20 cellular contexts compared by ENCODE assay signal in the genomic region with DNA sequence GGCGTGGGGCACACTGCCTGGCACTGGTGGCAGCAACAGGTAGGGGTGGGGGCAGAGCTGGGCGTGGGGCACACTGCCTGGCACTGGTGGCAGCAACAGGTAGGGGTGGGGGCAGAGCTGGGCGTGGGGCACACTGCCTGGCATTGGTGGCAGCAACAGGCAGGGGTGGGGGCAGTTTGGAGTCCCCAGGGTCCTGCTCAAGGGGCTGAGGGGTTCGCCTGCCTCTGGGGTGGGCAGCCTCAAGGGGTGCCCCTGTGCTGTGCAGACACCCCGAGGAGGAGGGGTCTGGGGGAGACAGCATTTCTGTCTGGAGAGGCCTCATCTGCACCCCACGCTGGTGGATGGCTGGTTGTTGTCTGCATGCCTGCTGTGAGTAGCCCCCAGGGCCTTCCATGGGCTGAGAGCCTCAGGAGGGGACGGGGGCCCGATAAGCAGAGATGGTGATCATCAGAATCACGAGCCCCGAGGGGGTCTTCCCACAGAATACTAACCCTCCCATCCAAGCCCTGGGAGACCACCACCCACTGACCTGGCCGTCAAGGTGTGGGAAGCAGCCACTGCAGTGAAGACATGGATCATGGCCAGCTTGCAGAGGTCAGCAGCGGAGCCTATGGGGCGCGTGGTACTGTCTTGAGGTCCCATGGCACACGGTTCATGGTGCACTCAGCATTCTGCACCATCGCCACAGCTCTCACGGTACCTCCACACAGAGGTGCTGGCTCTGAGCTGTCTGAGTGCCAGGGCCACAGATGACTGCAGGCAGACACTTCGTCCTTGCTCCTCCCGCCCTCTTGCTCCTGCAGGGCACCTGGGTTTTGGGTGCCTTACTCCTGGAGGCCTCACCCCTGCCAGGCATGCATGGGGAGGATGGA. TPM values are rescaled to one million over a fixed set of nuclear protein-coding genes. Genes with fewer than 3 reads are reported as not detected.
DNase-seq lines count a peak whose midpoint lies in the region; ATAC-seq and TF ChIP-seq lines count a peak whose summit lies in the region.
"Had no signal": no experiment of that assay in that cellular context is flagged by ENCODE, and none has a peak within 500 bp of the region (broad histone marks: within the 10 kb centered on the region; RNA-seq: fewer than 3 reads in every experiment).

No MANE protein-coding gene starts in this region.

- no peak overlapping the region for H4K8ac ChIP-seq in neuronal stem cell (ENCODE audit: low read depth, low read length)

- no peak for TF ChIP-seq CTCF in type B pancreatic cell (conservative IDR thresholded peaks at IDR 0.05)

- no peak for TF ChIP-seq POLR2A in GM18505 (IDR thresholded peaks at IDR 0.05; ENCODE audit: borderline replicate concordance, extremely low read depth, insufficient read depth, insufficient read length)

- DNase-seq in activated effector memory CD4-positive, alpha-beta T cell treated with anti-CD3 and anti-CD28 coated beads, Interleukin-2, amount 50 U/mL, for 16 hours = peak; percentile 58
- DNase-seq in activated effector memory CD4-positive, alpha-beta T cell treated with Interleukin-2 at 50 U/mL for 16 hours = no peak
- peak; percentile 9 for DNase-seq in activated naive CD4-positive, alpha-beta T cell treated with anti-CD3 and anti-CD28 coated beads, Interleukin-2, amount 50 U/mL, for 16 hours
- no peak for DNase-seq in neuronal stem cell (ENCODE audit: low spot score)
- DNase-seq in type B pancreatic cell (ENCODE audit: extremely low spot score, unreplicated experiment) = peak; percentile 63
- DNase-seq in NAMALWA (ENCODE audit: low spot score) = no peak
- no peak for DNase-seq in SW480 (ENCODE audit: low spot score)
- DNase-seq: activated CD4-positive, alpha-beta T cell treated with anti-CD3 and anti-CD28 coated beads, Interleukin-2, amount 50 U/mL, for 4 hours; colonic mucosa; NCI-H2227 treated with DMSO at 0.1 percent for 48 hours; NCI-H82; PC-3; substantia nigra; T-helper 2 cell had no signal

- H3K4ac ChIP-seq in neuronal stem cell (ENCODE audit: low read length) = no peak overlapping the region

- H3K4me1 ChIP-seq in neuronal stem cell (ENCODE audit: control insufficient read depth in 2 of 2, insufficient read depth in 1 of 2, low read depth in 1 of 2, low read length in 2 of 2) = peaks cover 0 to 11% of the 10 kb centered on the region in 2 donors
- H3K4me1 ChIP-seq: colonic mucosa, neural progenitor cell had no signal

- H3K4me3 Mint-ChIP-seq in type B pancreatic cell = no peak overlapping the region
- H3K4me3 Mint-ChIP-seq: activated T-helper 1 cell treated with anti-CD3 and anti-CD28 coated beads, Interleukin-12 subunit alpha, Interleukin-12 subunit beta, Interleukin-2, Interleukin-4 antibody, amounts not matched to agents 30 ng/mL and 10 ng/mL and 1 ng/mL, durations not matched to agents 14 hours and 24 hours and 36 hours; neural progenitor cell had no signal

- H3K9me3 ChIP-seq in neuronal stem cell (replicated peaks in 1 of 2; ENCODE audit: control insufficient read depth in 2 of 2, insufficient read depth in 1 of 2, low read depth in 1 of 2, low read length in 2 of 2) = no peaks in the 10 kb centered on the region
- H3K9me3 ChIP-seq: colonic mucosa had no signal

- no peak overlapping the region for H2AK5ac ChIP-seq in neuronal stem cell (ENCODE audit: low read depth, low read length)

- H3K27me3 Mint-ChIP-seq in type B pancreatic cell = peaks cover 4% of the 10 kb centered on the region

- no CpG with 5 or more reads among the region's 19 CpGs for WGBS in neuronal stem cell (ENCODE audit: extremely low coverage in 2 of 2, insufficient read length in 2 of 2, insufficient replicate concordance in 1 of 2), 2 donors

- H4K91ac ChIP-seq in neuronal stem cell (ENCODE audit: low read depth, low read length, poor library complexity) = no peak overlapping the region

- H3K23ac ChIP-seq in neuronal stem cell (ENCODE audit: low read depth, low read length, poor library complexity) = peak overlapping the region; percentile 45

- no peaks in the 10 kb centered on the region for H3K9me3 Mint-ChIP-seq in type B pancreatic cell
- H3K9me3 Mint-ChIP-seq: activated T-helper 1 cell treated with anti-CD3 and anti-CD28 coated beads, Interleukin-12 subunit alpha, Interleukin-12 subunit beta, Interleukin-2, Interleukin-4 antibody, amounts not matched to agents 30 ng/mL and 10 ng/mL and 1 ng/mL, durations not matched to agents 14 hours and 24 hours and 36 hours; neural progenitor cell had no signal

- no peaks in the 10 kb centered on the region for H3K79me1 ChIP-seq in neuronal stem cell (ENCODE audit: low read depth, low read length)

- H3K4me1 Mint-ChIP-seq in type B pancreatic cell (ENCODE audit: unreplicated experiment) = peaks cover 3% of the 10 kb centered on the region

- no peak overlapping the region for H3K27ac Mint-ChIP-seq in type B pancreatic cell
- H3K27ac Mint-ChIP-seq: activated T-helper 1 cell treated with anti-CD3 and anti-CD28 coated beads, Interleukin-12 subunit alpha, Interleukin-12 subunit beta, Interleukin-2, Interleukin-4 antibody, amounts not matched to agents 30 ng/mL and 10 ng/mL and 1 ng/mL, durations not matched to agents 14 hours and 24 hours and 36 hours; neural progenitor cell had no signal

- no peak overlapping the region for H3K14ac ChIP-seq in neuronal stem cell (ENCODE audit: low read length)

- H2BK120ac ChIP-seq in neuronal stem cell (ENCODE audit: low read depth, low read length) = no peak overlapping the region

- no peaks in the 10 kb centered on the region for H3K27me3 ChIP-seq in neuronal stem cell (ENCODE audit: control insufficient read depth in 3 of 3, insufficient read depth in 3 of 3, low read depth in 1 of 3, low read length in 3 of 3)
- H3K27me3 ChIP-seq: colonic mucosa, neural progenitor cell had no signal

- H2BK15ac ChIP-seq in neuronal stem cell (ENCODE audit: low read length) = no peak overlapping the region

- H2BK5ac ChIP-seq in neuronal stem cell (ENCODE audit: low read length) = no peak overlapping the region

- peak overlapping the region; percentile 47 for H3K9ac ChIP-seq in neuronal stem cell (ENCODE audit: low read depth, low read length, poor library complexity)
- H3K9ac ChIP-seq: neural progenitor cell had no signal

- H2AFZ ChIP-seq in neuronal stem cell (ENCODE audit: low read length) = no peak overlapping the region
- H2AFZ ChIP-seq: neural progenitor cell had no signal

- no peak overlapping the region for H2BK12ac ChIP-seq in neuronal stem cell (ENCODE audit: low read length)

- no peak overlapping the region for H3K4me2 ChIP-seq in neuronal stem cell (ENCODE audit: insufficient read depth, low read length, poor library complexity, severe bottlenecking)
- H3K4me2 ChIP-seq: neural progenitor cell had no signal

- H3K36me3 Mint-ChIP-seq in type B pancreatic cell = no peaks in the 10 kb centered on the region
- H3K36me3 Mint-ChIP-seq: neural progenitor cell had no signal

- H3K4me3 ChIP-seq in neuronal stem cell (ENCODE audit: low read length in 2 of 2) = peak overlapping the region in 1 of 2 donors; percentile 51
- H3K4me3 ChIP-seq: colonic mucosa, neural progenitor cell had no signal

- H3K27ac ChIP-seq in neuronal stem cell (replicated peaks; ENCODE audit: low read length) = no peak overlapping the region
- H3K27ac ChIP-seq: C4-2B, colonic mucosa, neural progenitor cell, VCaP had no signal

- no peak for ATAC-seq in GM18505 (IDR thresholded peaks at IDR 0.05; ENCODE audit: unreplicated experiment)
- ATAC-seq: left colon, PC-3 had no signal

- peak overlapping the region; percentile 39 for H3K18ac ChIP-seq in neuronal stem cell (ENCODE audit: low read length)

- no peaks in the 10 kb centered on the region for H3K36me3 ChIP-seq in neuronal stem cell (replicated peaks in 1 of 2; ENCODE audit: control insufficient read depth in 2 of 2, insufficient read depth in 2 of 2, low read length in 2 of 2)
- H3K36me3 ChIP-seq: colonic mucosa, neural progenitor cell had no signal

RNA-seq across cellular contexts. Expression of a gene that starts 21.5 kb away (rescaled TPM):
- polyA plus RNA-seq in neuronal stem cell (2013, experiment 1 of 2) = 5.1 TPM
- polyA plus RNA-seq in neuronal stem cell (2013, experiment 2 of 2) = 5.2 TPM
- 9.6 and 14.9 TPM in 2 replicates for total RNA-seq in type B pancreatic cell (ENCODE audit: low replicate concordance)

Comparison
In these comparisons a context has a peak if more than half of its experiments do, and no peak if none do; other contexts are left out.
1. DNase-seq: peak in activated effector memory CD4-positive, alpha-beta T cell treated with anti-CD3 and anti-CD28 coated beads, Interleukin-2, amount 50 U/mL, for 16 hours (single experiment), activated naive CD4-positive, alpha-beta T cell treated with anti-CD3 and anti-CD28 coated beads, Interleukin-2, amount 50 U/mL, for 16 hours (single experiment) and type B pancreatic cell (single experiment); none in activated effector memory CD4-positive, alpha-beta T cell treated with Interleukin-2 at 50 U/mL for 16 hours (single experiment), neuronal stem cell (single experiment), NAMALWA (single experiment) and SW480 (single experiment).